14 cellular contexts compared by ENCODE assay signal in genomic region chr9:121560921-121561320, GRCh38.
DNase-seq lines count a peak whose midpoint lies in the region; ATAC-seq and TF ChIP-seq lines count a peak whose summit lies in the region.
"Had no signal": no experiment of that assay in that cellular context is flagged by ENCODE, and none has a peak within 500 bp of the region (broad histone marks: within the 10 kb centered on the region; RNA-seq: fewer than 3 reads in every experiment).

No MANE protein-coding gene starts in this region.

- peaks cover 26% of the 10 kb centered on the region for H3K4me1 Mint-ChIP-seq in Calu3 (ENCODE audit: low read depth, unreplicated experiment)

- H3K36me3 ChIP-seq in BLaER1 treated with 17β-estradiol and CSF1 and Interleukin-3, amounts not matched to agents 10 nM and 100 nM = no peaks in the 10 kb centered on the region
- no peaks in the 10 kb centered on the region for H3K36me3 ChIP-seq in IMR-90 (ENCODE audit: control insufficient read depth, insufficient read depth, low read length)
- H3K36me3 ChIP-seq: HAP-1 had no signal

- H3K4me3 ChIP-seq in BLaER1 treated with 17β-estradiol and CSF1 and Interleukin-3, amounts not matched to agents 10 nM and 100 nM = no peak overlapping the region
- no peak overlapping the region for H3K4me3 ChIP-seq in IMR-90 (ENCODE audit: insufficient read depth, low read depth, low read length)
- H3K4me3 ChIP-seq: GM23248, HAP-1 had no signal

- H2BK15ac ChIP-seq in IMR-90 (ENCODE audit: low read depth, low read length) = no peak overlapping the region

- no peak overlapping the region for H3K4ac ChIP-seq in IMR-90 (ENCODE audit: low read depth, low read length)

- H3K27ac ChIP-seq in BLaER1 treated with 17β-estradiol and CSF1 and Interleukin-3, amounts not matched to agents 10 nM and 100 nM = peak overlapping the region in 4 of 11 experiments; percentile 4 to 45 (median 38); a peak in 1 of 22 replicates
- H3K27ac ChIP-seq in IMR-90 (ENCODE audit: insufficient read depth, low read length) (no peak overlapping the region), epithelial cell of prostate (peak overlapping the region; percentile 67)
- H3K27ac ChIP-seq: GM23248 had no signal

- no peak overlapping the region for H3K56ac ChIP-seq in IMR-90 (ENCODE audit: extremely low read depth, insufficient read depth, low read length)

- TF ChIP-seq RAD21 in IMR-90 (IDR thresholded peaks at IDR 0.05; ENCODE audit: low read length) = no peak

- no peaks in the 10 kb centered on the region for H3K9me3 ChIP-seq in BLaER1 treated with 17β-estradiol and CSF1 and Interleukin-3, amounts not matched to agents 10 nM and 100 nM (replicated peaks in 1 of 11)
- no peaks in the 10 kb centered on the region for H3K9me3 ChIP-seq in IMR-90 (ENCODE audit: control insufficient read depth, insufficient read depth, low read length)
- H3K9me3 ChIP-seq: HAP-1 had no signal

- no peak overlapping the region for H3K14ac ChIP-seq in IMR-90 (replicated peaks; ENCODE audit: low read depth, low read length)

- BruUV-seq in IMR-90 (replicated peaks; lab: Mats Ljungman, UMichigan) (no TSS peak), Calu3 (replicated peaks; lab: Mats Ljungman, UMichigan) (no TSS peak)

- no peak overlapping the region for H3K27ac Mint-ChIP-seq in Calu3 (ENCODE audit: unreplicated experiment)
- H3K27ac Mint-ChIP-seq: CD4-positive, alpha-beta T cell; HFFc6 had no signal

- no peak overlapping the region for H3K23ac ChIP-seq in IMR-90 (ENCODE audit: low read depth, low read length)

- H3K36me3 Mint-ChIP-seq in Calu3 (ENCODE audit: insufficient read depth, unreplicated experiment) = peaks cover 4% of the 10 kb centered on the region
- H3K36me3 Mint-ChIP-seq: CD14-positive monocyte; CD8-positive, alpha-beta memory T cell had no signal

- no peaks in the 10 kb centered on the region for H3K27me3 ChIP-seq in BLaER1 treated with 17β-estradiol and CSF1 and Interleukin-3, amounts not matched to agents 10 nM and 100 nM
- no peaks in the 10 kb centered on the region for H3K27me3 ChIP-seq in IMR-90 (ENCODE audit: control insufficient read depth, insufficient read depth, low read length)

- intact Hi-C loops in IMR-90 (cut with micrococcal nuclease) (no loop called here), Calu3 (cut with micrococcal nuclease; ENCODE audit: unreplicated experiment) (no loop called here)

- dilution Hi-C loops in IMR-90 (cut with HindIII; ENCODE audit: low sequenced_read_pairs, unreplicated experiment) = no loop called here

- peaks cover 9% of the 10 kb centered on the region for H3K9me1 ChIP-seq in IMR-90 (ENCODE audit: insufficient read depth, low read length)

- no peaks in the 10 kb centered on the region for H3K79me1 ChIP-seq in IMR-90 (ENCODE audit: low read depth in 1 of 2, low read length in 2 of 2)

- peaks cover 52 to 83% (median 73%) of the 10 kb centered on the region in 10 experiments for H3K4me1 ChIP-seq in BLaER1 treated with 17β-estradiol and CSF1 and Interleukin-3, amounts not matched to agents 10 nM and 100 nM
- peaks cover 19% of the 10 kb centered on the region for H3K4me1 ChIP-seq in IMR-90 (ENCODE audit: control insufficient read depth, insufficient read depth, low read length)
- H3K4me1 ChIP-seq: HAP-1 had no signal

- no peak overlapping the region for H3K4me3 Mint-ChIP-seq in Calu3 (ENCODE audit: low read depth, unreplicated experiment)
- H3K4me3 Mint-ChIP-seq: CD14-positive monocyte; CD4-positive, alpha-beta T cell; CD8-positive, alpha-beta memory T cell; HFFc6 had no signal

- no peak overlapping the region for H4K91ac ChIP-seq in IMR-90 (ENCODE audit: insufficient read depth, low read depth, low read length)

- H4K8ac ChIP-seq in IMR-90 (ENCODE audit: low read depth in 2 of 2, low read length in 2 of 2) = no peak overlapping the region

- 83% methylated on average over 1 of the region's 11 CpGs; no CpG with 5 or more reads in 1 of the 2 experiments for WGBS in IMR-90 (ENCODE audit: extremely low coverage in 2 of 2, insufficient read length in 1 of 2), 2 experiments

- 0 out of 22 replicates have a peak, but pooled peaks cover 0 to 3% (median 0%) of the 10 kb centered on the region in 11 experiments for H4K20me1 ChIP-seq in BLaER1 treated with 17β-estradiol and CSF1 and Interleukin-3, amounts not matched to agents 10 nM and 100 nM
- peaks cover 7% of the 10 kb centered on the region for H4K20me1 ChIP-seq in IMR-90 (ENCODE audit: insufficient read depth, low read length)

- no peak overlapping the region for H2AFZ ChIP-seq in IMR-90 (replicated peaks; ENCODE audit: low read length, poor library complexity)
- H2AFZ ChIP-seq: GM23248 had no signal

- H3K9ac ChIP-seq in BLaER1 treated with 17β-estradiol and CSF1 and Interleukin-3, amounts not matched to agents 10 nM and 100 nM = no peak overlapping the region
- no peak overlapping the region for H3K9ac ChIP-seq in IMR-90 (ENCODE audit: low read depth, low read length)
- H3K9ac ChIP-seq: GM23248 had no signal

- no peak overlapping the region for H2BK20ac ChIP-seq in IMR-90 (ENCODE audit: low read depth, low read length)

- no peak overlapping the region for H2AK5ac ChIP-seq in IMR-90 (ENCODE audit: low read depth, low read length)

- in situ Hi-C loops in IMR-90 (cut with MboI; ENCODE audit: low sequenced_read_pairs) = no loop called here

- TF ChIP-seq CTCF in IMR-90 (conservative IDR thresholded peaks at IDR 0.05; ENCODE audit: low read depth, low read length) = no peak
- no peak for TF ChIP-seq CTCF in Calu3 (IDR thresholded peaks at IDR 0.05; ENCODE audit: unreplicated experiment)

- H3K9me3 Mint-ChIP-seq in Calu3 (ENCODE audit: low read depth, unreplicated experiment) = no peaks in the 10 kb centered on the region
- H3K9me3 Mint-ChIP-seq: CD4-positive, alpha-beta T cell; CD8-positive, alpha-beta memory T cell; HFFc6 had no signal

- peak overlapping the region in 9 of 11 experiments; percentile 74 to 96 (median 88); a peak in 16 of 22 replicates for H3K4me2 ChIP-seq in BLaER1 treated with 17β-estradiol and CSF1 and Interleukin-3, amounts not matched to agents 10 nM and 100 nM
- no peak overlapping the region for H3K4me2 ChIP-seq in IMR-90 (ENCODE audit: low read depth, low read length)

- H3K27me3 Mint-ChIP-seq in Calu3 (ENCODE audit: unreplicated experiment) = no peaks in the 10 kb centered on the region

- H2AK9ac ChIP-seq in IMR-90 (replicated peaks; ENCODE audit: low read depth, low read length, poor library complexity) = no peak overlapping the region

- TF ChIP-seq POLR2A in IMR-90 (IDR thresholded peaks at IDR 0.05; ENCODE audit: low read depth, low read length) = no peak

- H2BK120ac ChIP-seq in IMR-90 (ENCODE audit: low read depth, low read length) = 0 out of 2 replicates have a peak overlapping the region, but pooled peaks have one; percentile 7

- CTCF ChIA-PET in IMR-90 (lab: Yijun Ruan, JAX) = interaction anchor here (0.8 kb wide), 1 partner anchor 160 kb away, joined by 3 read pairs; no protein-coding TSS in a partner anchor
- CTCF ChIA-PET in Calu3 (lab: Charles Lee) = no interaction called here

- no peak overlapping the region for H4K5ac ChIP-seq in IMR-90 (ENCODE audit: low read depth, low read length)

- POLR2A ChIA-PET in IMR-90 (lab: Charles Lee; ENCODE audit: unreplicated experiment) = no interaction called here

- H2BK5ac ChIP-seq in IMR-90 (ENCODE audit: low read depth, low read length, poor library complexity, severe bottlenecking) = no peak overlapping the region

- DNase-seq in IMR-90 (no peak), epithelial cell of prostate (ENCODE audit: low read depth, low spot score) (no peak), DMS53 treated with DMSO at 0.1 percent for 48 hours (lab: John Stamatoyannopoulos, UW; ENCODE audit: unreplicated experiment) (no peak), cortex of kidney (lab: John Stamatoyannopoulos, UW) (no peak), Calu3 (no peak)
- DNase-seq: CD4-positive, alpha-beta T cell; CD8-positive, alpha-beta memory T cell; DMS53; DND-41; GM23248; HFFc6 had no signal

- H3K18ac ChIP-seq in IMR-90 (ENCODE audit: low read depth, low read length) = no peak overlapping the region

- ATAC-seq in IMR-90 (ENCODE audit: low read depth) = no peak

TF ChIP-seq in IMR-90, 13 proteins besides CTCF, POLR2A, EP300 and RAD21:
- TF ChIP-seq, protein P1, sequence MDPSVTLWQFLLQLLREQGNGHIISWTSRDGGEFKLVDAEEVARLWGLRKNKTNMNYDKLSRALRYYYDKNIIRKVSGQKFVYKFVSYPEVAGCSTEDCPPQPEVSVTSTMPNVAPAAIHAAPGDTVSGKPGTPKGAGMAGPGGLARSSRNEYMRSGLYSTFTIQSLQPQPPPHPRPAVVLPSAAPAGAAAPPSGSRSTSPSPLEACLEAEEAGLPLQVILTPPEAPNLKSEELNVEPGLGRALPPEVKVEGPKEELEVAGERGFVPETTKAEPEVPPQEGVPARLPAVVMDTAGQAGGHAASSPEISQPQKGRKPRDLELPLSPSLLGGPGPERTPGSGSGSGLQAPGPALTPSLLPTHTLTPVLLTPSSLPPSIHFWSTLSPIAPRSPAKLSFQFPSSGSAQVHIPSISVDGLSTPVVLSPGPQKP (IDR thresholded peaks at IDR 0.05; ENCODE audit: borderline replicate concordance, low read depth, low read length) = no peak
- no peak for TF ChIP-seq NFE2L2 (IDR thresholded peaks at IDR 0.05; ENCODE audit: low read depth, low read length)
